In the genomic region with DNA sequence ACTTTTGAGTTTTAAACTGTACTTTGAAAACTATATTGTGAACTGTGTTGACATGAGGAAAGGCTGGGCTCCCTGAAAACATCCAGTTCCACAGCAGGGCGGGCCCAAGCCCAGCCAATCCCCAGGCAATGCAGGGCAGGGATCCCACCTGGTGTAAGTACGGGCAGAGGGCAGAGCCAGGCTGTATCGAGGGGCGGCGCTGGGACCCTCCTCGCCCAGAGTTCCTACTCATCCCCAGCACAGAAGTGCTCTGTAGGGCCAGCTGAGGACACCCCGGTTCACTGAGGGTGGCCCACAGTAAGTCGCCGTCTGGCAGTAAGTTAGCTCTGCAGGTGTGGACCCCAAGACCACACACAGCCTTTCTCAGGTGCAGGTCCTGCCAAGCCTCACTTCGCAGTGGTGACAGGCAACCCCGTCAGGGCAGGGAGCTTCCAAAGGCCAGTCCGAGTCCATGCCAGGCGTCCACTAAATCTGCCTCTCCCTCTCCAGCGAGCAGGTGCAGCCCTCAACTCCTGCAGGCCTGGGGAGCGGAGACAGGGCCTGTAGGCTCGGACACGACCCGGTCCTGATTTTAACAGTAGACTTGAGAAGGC, we compare ENCODE assay signal across 9 cellular contexts. TPM values are rescaled to one million over a fixed set of nuclear protein-coding genes. Genes with fewer than 3 reads are reported as not detected.
DNase-seq lines count a peak whose midpoint lies in the region; ATAC-seq and TF ChIP-seq lines count a peak whose summit lies in the region.
"Had no signal": no experiment of that assay in that cellular context is flagged by ENCODE, and none has a peak within 500 bp of the region (broad histone marks: within the 10 kb centered on the region; RNA-seq: fewer than 3 reads in every experiment).

No MANE protein-coding gene starts in this region.

- POLR2A ChIA-PET in SK-N-SH (lab: Yijun Ruan, JAX), result interaction anchor here (0.9 to 3.0 kb wide), 2 partner anchors 9 to 10 kb away, joined by 3 to 9 read pairs; a partner anchor contains a TSS

- H3K27me3 ChIP-seq in SK-N-SH (ENCODE audit: insufficient read depth), result no peaks in the 10 kb centered on the region

- H3K79me2 ChIP-seq in SK-N-SH (ENCODE audit: insufficient read depth), result peaks cover 11% of the 10 kb centered on the region; the same call in 1 of the 2 replicates

- no peak overlapping the region for H2AFZ ChIP-seq in SK-N-SH (ENCODE audit: low read depth)

- H3K27ac Mint-ChIP-seq in T-helper 17 cell, result no peak overlapping the region

- TF ChIP-seq RAD21 in SK-N-SH (IDR thresholded peaks at IDR 0.05; ENCODE audit: low read length), result no peak

- H3F3A ChIP-seq in SK-N-SH (replicated peaks; ENCODE audit: insufficient read depth), result peaks cover 6% of the 10 kb centered on the region

- H3K4me3 ChIP-seq in SK-N-SH (ENCODE audit: low read depth in 2 of 2, low read length in 1 of 2) (peak overlapping the region; percentile 72 to 88), fibroblast of the aortic adventitia (ENCODE audit: low read depth, low read length) (peak overlapping the region; percentile 72), skin epidermis (peak overlapping the region in 6 of 7 experiments; percentile 33 to 73 (median 52))

- no peak overlapping the region; a peak in 1 of 4 replicates for H3K27ac ChIP-seq in SK-N-SH (ENCODE audit: low read depth in 2 of 2, low read length in 1 of 2)
- H3K27ac ChIP-seq in skin epidermis, result peak overlapping the region in 16 of 21 experiments; percentile 67 to 97 (median 90)

- CTCF ChIA-PET in SK-N-SH (lab: Yijun Ruan, JAX), result interaction anchor here (1.3 to 6.8 kb wide), 4 partner anchors 12 to 155 kb away, joined by 3 to 41 read pairs (median 4); no protein-coding TSS in a partner anchor

- WGBS in SK-N-SH (ENCODE audit: low lambda C conversion rate), result 96% methylated on average over 4 of the region's 18 CpGs

- no peaks in the 10 kb centered on the region for H3K9me3 ChIP-seq in SK-N-SH
- H3K9me3 ChIP-seq in T-helper 17 cell (ENCODE audit: control insufficient read depth, low read length, poor library complexity, severe bottlenecking), result no peaks in the 10 kb centered on the region

- no peaks in the 10 kb centered on the region for H3K4me1 Mint-ChIP-seq in T-helper 17 cell

- H3K36me3 ChIP-seq in SK-N-SH (replicated peaks in 1 of 2; ENCODE audit: control insufficient read depth in 1 of 2, insufficient read depth in 2 of 2, low read length in 1 of 2), result no peaks in the 10 kb centered on the region

- no peaks in the 10 kb centered on the region for H3K27me3 Mint-ChIP-seq in T-helper 17 cell

- peak overlapping the region; percentile 61 for H3K4me3 Mint-ChIP-seq in T-helper 17 cell

- ATAC-seq in SK-N-SH treated with all-trans-retinoic acid at 6 μM for 48 hours (no peak), T-helper 17 cell (no peak), HG03095 (IDR thresholded peaks at IDR 0.05; ENCODE audit: unreplicated experiment) (no peak), HG03439 (IDR thresholded peaks at IDR 0.05; ENCODE audit: unreplicated experiment) (no peak)

- H3K36me3 Mint-ChIP-seq in T-helper 17 cell (ENCODE audit: low read depth), result no peaks in the 10 kb centered on the region

- no peaks in the 10 kb centered on the region for H3K9me2 ChIP-seq in SK-N-SH

- TF ChIP-seq EP300 in SK-N-SH (IDR thresholded peaks at IDR 0.05; ENCODE audit: borderline replicate concordance in 1 of 2, low read depth in 1 of 2, low read length in 1 of 2), result no peak

- no peak for TF ChIP-seq CTCF in SK-N-SH (IDR thresholded peaks at IDR 0.05)
- TF ChIP-seq CTCF in fibroblast of the aortic adventitia (IDR thresholded peaks at IDR 0.05; ENCODE audit: insufficient read depth, low read length), result no peak

- H3K9ac ChIP-seq in SK-N-SH, result peak overlapping the region; percentile 67

- H3K4me1 ChIP-seq in SK-N-SH (ENCODE audit: control insufficient read depth in 1 of 2, insufficient read depth in 2 of 2, low read depth in 1 of 2, low read length in 1 of 2), result peaks cover 6 to 27% of the 10 kb centered on the region in 2 experiments; a peak in 2 of 4 replicates

- peak overlapping the region; percentile 94 for H3K4me2 ChIP-seq in SK-N-SH

- DNase-seq in SK-N-SH (no peak), T-helper 17 cell (no peak), fibroblast of the aortic adventitia (ENCODE audit: low read depth) (no peak), SIG-M5 (lab: John Stamatoyannopoulos, UW) (no peak)
- DNase-seq: 8988T had no signal

- no peaks in the 10 kb centered on the region for H4K20me1 ChIP-seq in SK-N-SH (ENCODE audit: insufficient read depth)

TF ChIP-seq in SK-N-SH, 30 proteins besides CTCF, POLR2A, EP300 and RAD21 (continues in another document):
- TF ChIP-seq ELF1 (IDR thresholded peaks at IDR 0.05), result no peak
- TF ChIP-seq, protein P1, sequence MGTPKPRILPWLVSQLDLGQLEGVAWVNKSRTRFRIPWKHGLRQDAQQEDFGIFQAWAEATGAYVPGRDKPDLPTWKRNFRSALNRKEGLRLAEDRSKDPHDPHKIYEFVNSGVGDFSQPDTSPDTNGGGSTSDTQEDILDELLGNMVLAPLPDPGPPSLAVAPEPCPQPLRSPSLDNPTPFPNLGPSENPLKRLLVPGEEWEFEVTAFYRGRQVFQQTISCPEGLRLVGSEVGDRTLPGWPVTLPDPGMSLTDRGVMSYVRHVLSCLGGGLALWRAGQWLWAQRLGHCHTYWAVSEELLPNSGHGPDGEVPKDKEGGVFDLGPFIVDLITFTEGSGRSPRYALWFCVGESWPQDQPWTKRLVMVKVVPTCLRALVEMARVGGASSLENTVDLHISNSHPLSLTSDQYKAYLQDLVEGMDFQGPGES (IDR thresholded peaks at IDR 0.05; ENCODE audit: low read depth, low read length), result no peak

TF ChIP-seq in SK-N-SH treated with all-trans-retinoic acid at 6 μM for 48 hours, 23 proteins besides CTCF, POLR2A, EP300 and RAD21 (continues in another document):
- TF ChIP-seq PPARA (CRISPR knock-in tag; IDR thresholded peaks at IDR 0.05; ENCODE audit: borderline replicate concordance) (no peak), ZC3H10 (CRISPR knock-in tag; IDR thresholded peaks at IDR 0.05) (no peak), ZNF8 (CRISPR knock-in tag; IDR thresholded peaks at IDR 0.05) (no peak), GLIS3 (CRISPR knock-in tag; IDR thresholded peaks at IDR 0.05) (no peak), OSR1 (CRISPR knock-in tag; IDR thresholded peaks at IDR 0.05) (no peak), ZNF565 (CRISPR knock-in tag; conservative IDR thresholded peaks at IDR 0.05; ENCODE audit: low read depth) (no peak), ESRRG (CRISPR knock-in tag; IDR thresholded peaks at IDR 0.05) (no peak)
- TF ChIP-seq, protein P2, sequence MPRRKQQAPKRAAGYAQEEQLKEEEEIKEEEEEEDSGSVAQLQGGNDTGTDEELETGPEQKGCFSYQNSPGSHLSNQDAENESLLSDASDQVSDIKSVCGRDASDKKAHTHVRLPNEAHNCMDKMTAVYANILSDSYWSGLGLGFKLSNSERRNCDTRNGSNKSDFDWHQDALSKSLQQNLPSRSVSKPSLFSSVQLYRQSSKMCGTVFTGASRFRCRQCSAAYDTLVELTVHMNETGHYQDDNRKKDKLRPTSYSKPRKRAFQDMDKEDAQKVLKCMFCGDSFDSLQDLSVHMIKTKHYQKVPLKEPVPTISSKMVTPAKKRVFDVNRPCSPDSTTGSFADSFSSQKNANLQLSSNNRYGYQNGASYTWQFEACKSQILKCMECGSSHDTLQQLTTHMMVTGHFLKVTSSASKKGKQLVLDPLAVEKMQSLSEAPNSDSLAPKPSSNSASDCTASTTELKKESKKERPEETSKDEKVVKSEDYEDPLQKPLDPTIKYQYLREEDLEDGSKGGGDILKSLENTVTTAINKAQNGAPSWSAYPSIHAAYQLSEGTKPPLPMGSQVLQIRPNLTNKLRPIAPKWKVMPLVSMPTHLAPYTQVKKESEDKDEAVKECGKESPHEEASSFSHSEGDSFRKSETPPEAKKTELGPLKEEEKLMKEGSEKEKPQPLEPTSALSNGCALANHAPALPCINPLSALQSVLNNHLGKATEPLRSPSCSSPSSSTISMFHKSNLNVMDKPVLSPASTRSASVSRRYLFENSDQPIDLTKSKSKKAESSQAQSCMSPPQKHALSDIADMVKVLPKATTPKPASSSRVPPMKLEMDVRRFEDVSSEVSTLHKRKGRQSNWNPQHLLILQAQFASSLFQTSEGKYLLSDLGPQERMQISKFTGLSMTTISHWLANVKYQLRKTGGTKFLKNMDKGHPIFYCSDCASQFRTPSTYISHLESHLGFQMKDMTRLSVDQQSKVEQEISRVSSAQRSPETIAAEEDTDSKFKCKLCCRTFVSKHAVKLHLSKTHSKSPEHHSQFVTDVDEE (CRISPR knock-in tag; IDR thresholded peaks at IDR 0.05), result no peak

RNA-seq across cellular contexts. Expression of a gene that starts 6.4 kb away (rescaled TPM):
- polyA plus RNA-seq in SK-N-SH (2012; rRNA removed), result 19.8 and 24.0 TPM in 2 replicates
- 8.2 and 11.7 TPM in 2 replicates for polyA plus RNA-seq in SK-N-SH (2012; cell fraction: cytosol; rRNA removed)
- polyA plus RNA-seq in SK-N-SH (2012; cell fraction: nucleus; rRNA removed), result 105 and 144 TPM in 2 replicates
- 10 to 100 TPM; 24.6 to 29.4 TPM for total RNA-seq in T-helper 17 cell
- 1.6 and 2.5 TPM in 2 replicates for total RNA-seq in fibroblast of the aortic adventitia (ENCODE audit: low replicate concordance)

RNA-seq across cellular contexts. Expression of a gene that starts 6.6 kb away (rescaled TPM):
- polyA plus RNA-seq in SK-N-SH (2012; rRNA removed), result 2.4 and 2.6 TPM in 2 replicates
- 0.60 and 1.3 TPM in 2 replicates for polyA plus RNA-seq in SK-N-SH (2012; cell fraction: cytosol; rRNA removed)
- 30.2 and 47.4 TPM in 2 replicates for polyA plus RNA-seq in SK-N-SH (2012; cell fraction: nucleus; rRNA removed)
- total RNA-seq in T-helper 17 cell (1 to 10 TPM; 3.8 to 6.0 TPM), fibroblast of the aortic adventitia (ENCODE audit: low replicate concordance) (0.36 TPM in 1 of 2 replicates, not detected in the other)

RNA-seq across cellular contexts. Expression of a gene that starts 9.1 kb away (rescaled TPM):
- polyA plus RNA-seq in SK-N-SH (2012; rRNA removed), result 18.8 and 22.7 TPM in 2 replicates
- polyA plus RNA-seq in SK-N-SH (2012; cell fraction: cytosol; rRNA removed), result 9.2 and 13.1 TPM in 2 replicates
- polyA plus RNA-seq in SK-N-SH (2012; cell fraction: nucleus; rRNA removed), result 42.5 and 52.9 TPM in 2 replicates
- total RNA-seq in T-helper 17 cell, result 10 to 100 TPM; 36.7 to 44.8 TPM
- total RNA-seq in fibroblast of the aortic adventitia (ENCODE audit: low replicate concordance), result 27.6 and 37.5 TPM in 2 replicates

RNA-seq across cellular contexts. Expression of a gene that starts 29.8 kb away (rescaled TPM):
- polyA plus RNA-seq in SK-N-SH (2012; rRNA removed), result 1.2 and 1.4 TPM in 2 replicates
- polyA plus RNA-seq in SK-N-SH (2012; cell fraction: cytosol; rRNA removed), result 0.30 and 0.52 TPM in 2 replicates
- 5.4 and 6.2 TPM in 2 replicates for polyA plus RNA-seq in SK-N-SH (2012; cell fraction: nucleus; rRNA removed)
- total RNA-seq in T-helper 17 cell (1 to 10 TPM; 5.7 to 5.8 TPM), fibroblast of the aortic adventitia (ENCODE audit: low replicate concordance) (0.45 and 1.2 TPM in 2 replicates)

RNA-seq across cellular contexts. Expression of a gene that starts 31.8 kb away (rescaled TPM):
- polyA plus RNA-seq in SK-N-SH (2012; rRNA removed), result 138 and 217 TPM in 2 replicates
- polyA plus RNA-seq in SK-N-SH (2012; cell fraction: cytosol; rRNA removed), result 95.3 and 125 TPM in 2 replicates
- polyA plus RNA-seq in SK-N-SH (2012; cell fraction: nucleus; rRNA removed), result 189 and 285 TPM in 2 replicates
- total RNA-seq in T-helper 17 cell (10 to 100 TPM; 31.4 TPM), fibroblast of the aortic adventitia (ENCODE audit: low replicate concordance) (34.6 and 44.4 TPM in 2 replicates)

Comparison
In these comparisons a context has a peak if more than half of its experiments do, and no peak if none do; other contexts are left out.
1. H3K27ac ChIP-seq: peak in skin epidermis (16 of 21); none in SK-N-SH (0 of 2).
2. Peak in every context shown above with its lines, with median percentiles within 50 percentile points of each other: H3K4me3 ChIP-seq.